In genomic region chr10:100346765-100347567, GRCh38 we compare ENCODE assay signal across 8 cellular contexts. TPM values are rescaled to one million over a fixed set of nuclear protein-coding genes. Genes with fewer than 3 reads are reported as not detected.
DNase-seq lines count a peak whose midpoint lies in the region; ATAC-seq, FAIRE-seq and TF ChIP-seq lines count a peak whose summit lies in the region.

Gene SCD (plus strand): TSS chr10:100347233. CDS start chr10:100347505, 272 bp downstream.

- H3K9ac ChIP-seq in HepG2 (ENCODE audit: insufficient read depth, low read depth, low read length) = peak within 1 kb of the TSS; percentile 89

- intact Hi-C loops in HepG2 (cut with micrococcal nuclease; ENCODE audit: unreplicated experiment) = loop anchor here (1.0 kb wide), 1 partner anchor 26 kb away; no protein-coding TSS in a partner anchor

- peaks cover 13 to 40% of the 10 kb centered on the region in 2 experiments for H3K36me3 ChIP-seq in HepG2 (replicated peaks in 1 of 2; ENCODE audit: control insufficient read depth in 1 of 2, insufficient read depth in 2 of 2, low read length in 2 of 2)

- DNase-seq in NCI-H748 treated with DMSO at 0.1 percent for 48 hours (lab: John Stamatoyannopoulos, UW) (peak; percentile 87), dermis blood vessel endothelial cell (peak; percentile 89), HepG2 (ENCODE audit: low spot score) (peak; percentile 92)
- peak; percentile 44 to 75 for DNase-seq in activated CD4-positive, alpha-beta T cell treated with anti-CD3 and anti-CD28 coated beads, Interleukin-2, amount 50 U/mL, for 24 hours (ENCODE audit: low read depth in 1 of 2, low spot score in 1 of 2)
- peak; percentile 68 to 73 for DNase-seq in stimulated activated CD4-positive, alpha-beta T cell treated with anti-CD3 and anti-CD28 coated beads, Interleukin-2, amount 100 ng/mL, for 48 hours

- BruUV-seq in HepG2 (replicated peaks; lab: Mats Ljungman, UMichigan) = no TSS peak

- FAIRE-seq in HepG2 (lab: Jason Lieb, UNC) = peak; percentile 72

- peaks cover 59% of the 10 kb centered on the region for H3K79me2 ChIP-seq in HepG2 (ENCODE audit: insufficient read depth, low read length)

- ATAC-seq in GM19397 (IDR thresholded peaks at IDR 0.05; ENCODE audit: unreplicated experiment) (peak; percentile 87), HG03565 (IDR thresholded peaks at IDR 0.05; ENCODE audit: unreplicated experiment) (peak; percentile 79), HepG2 (peak; percentile 86)

- peaks cover 63% of the 10 kb centered on the region for H3K4me1 ChIP-seq in HepG2 (ENCODE audit: insufficient read depth, low read length)

- peak within 1 kb of the TSS; percentile 83 for H3K4me2 ChIP-seq in HepG2 (ENCODE audit: low read depth, low read length)

- peak within 1 kb of the TSS; percentile 95 to 99 (median 95) for H3K4me3 ChIP-seq in HepG2 (replicated peaks in 1 of 3; ENCODE audit: insufficient read depth in 1 of 3, low read depth in 2 of 3, low read length in 3 of 3)

- in situ Hi-C loops in HepG2 (cut with HindIII; ENCODE audit: extremely low pct_ligation_motif_present, low pct_unique_long_range_greater_than_20kb) = loop anchor here (25.0 kb wide), 1 partner anchor 540 kb away; no protein-coding TSS in a partner anchor

- WGBS in HepG2 (ENCODE audit: low lambda C conversion rate) = 4% methylated on average over 31 of the region's 73 CpGs

- peak within 1 kb of the TSS; percentile 99 for H3K27ac ChIP-seq in C4-2B
- peak within 1 kb of the TSS; percentile 82 for H3K27ac ChIP-seq in HepG2 (ENCODE audit: extremely low read length, insufficient read depth, low read length)

- CTCF ChIA-PET in HepG2 (lab: Yijun Ruan, JAX; ENCODE audit: low intra/inter-chr PET ratio, low total read pairs) = interaction anchor here (1.4 to 10.5 kb wide), 2 partner anchors 85 to 86 kb away, joined by 5 to 297 read pairs; no protein-coding TSS in a partner anchor

- H3K9me3 ChIP-seq in HepG2 (ENCODE audit: low read length) = no peaks in the 10 kb centered on the region

- TF ChIP-seq CTCF in C4-2B (conservative IDR thresholded peaks at IDR 0.05) = no peak
- TF ChIP-seq CTCF in HepG2 (CRISPR knock-in tag; IDR thresholded peaks at IDR 0.05) = peak; percentile 18; the same call in 1 of the 2 replicates

- TF ChIP-seq EP300 in HepG2 (IDR thresholded peaks at IDR 0.05; ENCODE audit: low read depth in 2 of 2, low read length in 2 of 2) (peak in 1 of 2 experiments; percentile 38; a peak in 1 of 4 replicates), HepG2 (CRISPR knock-in tag; IDR thresholded peaks at IDR 0.05; ENCODE audit: borderline replicate concordance) (no peak)

- peak; percentile 91 to 92 for TF ChIP-seq POLR2A in HepG2 (IDR thresholded peaks at IDR 0.05; ENCODE audit: insufficient read depth in 1 of 2, low read depth in 2 of 2, low read length in 2 of 2)

- no peak; the same call in 1 of the 2 replicates for TF ChIP-seq RAD21 in HepG2 (CRISPR knock-in tag; IDR thresholded peaks at IDR 0.05)

- POLR2A ChIA-PET in HepG2 (lab: Yijun Ruan, JAX) = interaction anchor here (0.9 to 12.6 kb wide), 15 partner anchors 8 to 189 kb away, joined by 3 to 287 read pairs (median 5); partner anchors contain the start of gene HIF1AN

- H4K20me1 ChIP-seq in HepG2 (ENCODE audit: insufficient read depth, low read length) = peaks cover 42% of the 10 kb centered on the region

- no peaks in the 10 kb centered on the region; a peak in 1 of 5 replicates for H3K27me3 ChIP-seq in HepG2 (ENCODE audit: control insufficient read depth in 1 of 2, insufficient read depth in 2 of 2, low read length in 2 of 2)

- no peak within 1 kb of the TSS for H2AFZ ChIP-seq in HepG2 (ENCODE audit: low read length)

TF ChIP-seq in HepG2, 621 proteins besides CTCF, POLR2A, EP300 and RAD21 (continues in another document):
- TF ChIP-seq ZNF674 (CRISPR knock-in tag; IDR thresholded peaks at IDR 0.05; ENCODE audit: low read depth) = no peak
- no peak for TF ChIP-seq NFATC3 (CRISPR knock-in tag; IDR thresholded peaks at IDR 0.05)
- no peak for TF ChIP-seq ATAD3A (CRISPR knock-in tag; IDR thresholded peaks at IDR 0.05)
- TF ChIP-seq ONECUT2 (CRISPR knock-in tag; IDR thresholded peaks at IDR 0.05) = no peak
- no peak for TF ChIP-seq ZFP62 (CRISPR knock-in tag; IDR thresholded peaks at IDR 0.05)
- TF ChIP-seq HHEX (CRISPR knock-in tag; IDR thresholded peaks at IDR 0.05) = no peak
- TF ChIP-seq ZNF335 (CRISPR knock-in tag; IDR thresholded peaks at IDR 0.05) = no peak
- TF ChIP-seq TBP (CRISPR knock-in tag; IDR thresholded peaks at IDR 0.05) = no peak
- no peak for TF ChIP-seq ISX (CRISPR knock-in tag; conservative IDR thresholded peaks at IDR 0.05)

RNA-seq across cellular contexts. Expression of gene SCD, which starts in this region (rescaled TPM):
- total RNA-seq in dermis blood vessel endothelial cell (62.3 and 297 TPM in 2 replicates), HepG2 (2016; rRNA removed; fragmentation: Illumina TruSeq; extraction: Trizol) (338 and 492 TPM in 2 replicates)
- total RNA-seq in HepG2 (2016; cell fraction: cytosol; rRNA removed; fragmentation: Illumina TruSeq; extraction: Trizol; ENCODE audit: low read depth) = 31.9 and 37.2 TPM in 2 replicates
- 303 and 473 TPM in 2 replicates for total RNA-seq in HepG2 (2016; cell fraction: insoluble cytoplasmic fraction; rRNA removed; fragmentation: Illumina TruSeq; extraction: Trizol)
- 175 and 195 TPM in 2 replicates for total RNA-seq in HepG2 (2016; cell fraction: membrane; rRNA removed; fragmentation: Illumina TruSeq; extraction: Trizol)
- 532 and 631 TPM in 2 replicates for total RNA-seq in HepG2 (2016; cell fraction: nucleus; rRNA removed; fragmentation: Illumina TruSeq; extraction: Trizol)
- polyA plus RNA-seq in HepG2 (2011; rRNA removed) = 512 and 596 TPM in 2 replicates
- 368 and 565 TPM in 2 replicates for polyA plus RNA-seq in HepG2 (2011; cell fraction: cytosol; rRNA removed)
- 147 and 228 TPM in 2 replicates for polyA plus RNA-seq in HepG2 (2011; cell fraction: nucleus; rRNA removed)
- 585 and 769 TPM in 2 replicates for polyA plus RNA-seq in HepG2 (2012)
- polyA plus RNA-seq in HepG2 (2016; cell fraction: cytosol; fragmentation: Illumina TruSeq; extraction: Trizol; ENCODE audit: low read depth) = 36.1 and 38.4 TPM in 2 replicates
- 315 and 357 TPM in 2 replicates for polyA plus RNA-seq in HepG2 (2016; cell fraction: insoluble cytoplasmic fraction; fragmentation: Illumina TruSeq; extraction: Trizol; ENCODE audit: low read depth)
- polyA plus RNA-seq in HepG2 (2016; cell fraction: membrane; fragmentation: Illumina TruSeq; extraction: Trizol; ENCODE audit: low read depth) = 107 and 124 TPM in 2 replicates
- polyA plus RNA-seq in HepG2 (2016; cell fraction: nucleus; fragmentation: Illumina TruSeq; extraction: Trizol; ENCODE audit: insufficient read depth, low read depth) = 708 and 740 TPM in 2 replicates
- 748 and 1,007 TPM in 2 replicates for polyA minus RNA-seq in HepG2 (2011; rRNA and poly(A)+ RNA removed; ENCODE audit: low replicate concordance)
- polyA minus RNA-seq in HepG2 (2011; cell fraction: cytosol; rRNA and poly(A)+ RNA removed) = 527 and 633 TPM in 2 replicates
- polyA minus RNA-seq in HepG2 (2011; cell fraction: nucleus; rRNA and poly(A)+ RNA removed) = 165 and 293 TPM in 2 replicates

Comparison
In these comparisons a context has a peak if more than half of its experiments do, and no peak if none do; other contexts are left out.
1. Peak in every context shown above with its lines: DNase-seq, ATAC-seq, H3K4me3 ChIP-seq and H3K27ac ChIP-seq.